1 cellular context compared by ENCODE assay signal in the genomic region with DNA sequence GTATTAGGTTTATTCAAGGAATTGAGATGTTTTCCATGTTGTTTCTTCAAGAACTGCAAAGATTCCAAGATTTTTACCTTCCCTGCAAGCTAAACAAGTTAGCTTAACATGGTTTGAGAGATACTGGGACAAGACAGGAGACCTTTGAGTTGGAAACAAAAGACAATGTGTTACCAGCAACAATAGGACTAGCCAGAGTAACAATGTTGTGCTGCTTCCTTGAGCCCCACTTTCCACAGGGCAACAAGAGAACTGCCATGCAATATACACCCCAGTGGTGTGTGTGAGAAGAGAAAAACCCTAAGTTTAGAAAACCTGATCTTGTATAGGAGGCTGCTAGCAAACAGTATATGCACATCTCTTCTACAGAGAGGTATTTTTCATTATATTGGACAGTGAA.
TF ChIP-seq lines count a peak whose summit lies in the region.

No MANE protein-coding gene starts in this region.

TF ChIP-seq in WTC11, 78 proteins besides CTCF, POLR2A, EP300 and RAD21 (continued from another document):
- no peak for TF ChIP-seq FOXJ3 (CRISPR knock-in tag; IDR thresholded peaks at IDR 0.05; ENCODE audit: borderline replicate concordance)
- TF ChIP-seq CREB1 (CRISPR knock-in tag; IDR thresholded peaks at IDR 0.05) = no peak
